Comparison of ENCODE assay signal across 20 cellular contexts in genomic region chr7:20323587-20323986, GRCh38. TPM values are rescaled to one million over a fixed set of nuclear protein-coding genes. Genes with fewer than 3 reads are reported as not detected.
DNase-seq lines count a peak whose midpoint lies in the region; ATAC-seq and TF ChIP-seq lines count a peak whose summit lies in the region.
"Had no signal": no experiment of that assay in that cellular context is flagged by ENCODE, and none has a peak within 500 bp of the region (broad histone marks: within the 10 kb centered on the region; RNA-seq: fewer than 3 reads in every experiment).

No MANE protein-coding gene starts in this region.

- H3K4me1 Mint-ChIP-seq in endodermal cell = no peaks in the 10 kb centered on the region

- no peaks in the 10 kb centered on the region for H3K27me3 ChIP-seq in AG04450 (ENCODE audit: control insufficient read depth, insufficient read depth, low read length)
- H3K27me3 ChIP-seq in endodermal cell (ENCODE audit: control insufficient read depth, insufficient read depth, low read length, poor library complexity, severe bottlenecking) = no peaks in the 10 kb centered on the region
- H3K27me3 ChIP-seq: BE2C, MG63 had no signal

- H3K4me3 ChIP-seq in AG04450 (ENCODE audit: low read depth, low read length) (no peak overlapping the region), endodermal cell (ENCODE audit: low read length) (no peak overlapping the region)
- H3K4me3 ChIP-seq: MG63 had no signal

- POLR2A ChIA-PET in AG04450 (lab: Yijun Ruan, JAX) = interaction anchor here (1.2 to 1.4 kb wide), 4 partner anchors 13 to 104 kb away, joined by 3 to 7 read pairs (median 4); no protein-coding TSS in a partner anchor

- H3K4me3 Mint-ChIP-seq in endodermal cell = no peak overlapping the region

- TF ChIP-seq EP300 in Ishikawa (IDR thresholded peaks at IDR 0.05; ENCODE audit: borderline replicate concordance) = no peak

- DNase-seq in AG04450 (ENCODE audit: low read depth, low spot score) = peak; percentile 67
- DNase-seq in endodermal cell = no peak
- DNase-seq in left kidney (ENCODE audit: low read depth, low spot score) = peak; percentile 52
- DNase-seq in activated T-cell treated with anti-CD3 and anti-CD28 coated beads for 4 hours = no peak
- no peak for DNase-seq in activated naive CD4-positive, alpha-beta T cell treated with anti-CD3 and anti-CD28 coated beads, Interleukin-2, amount 50 U/mL, for 72 hours (ENCODE audit: low spot score in 2 of 2)
- no peak for DNase-seq in stimulated activated CD8-positive, alpha-beta memory T cell treated with anti-CD3 and anti-CD28 coated beads, Interleukin-4, amount 100 ng/mL, for 48 hours
- no peak for DNase-seq in stimulated activated naive CD4-positive, alpha-beta T cell (lab: John Stamatoyannopoulos, UW)
- DNase-seq: BE2C, EL, GF-D8, H7, MG63, NCI-H1417, NCI-H1694 treated with DMSO at 0.1 percent for 48 hours, NCI-H2081 treated with DMSO at 0.1 percent for 48 hours, NCI-H446, NCI-H526, Right ventricle myocardium superior, SK-N-SH had no signal

- peaks cover 35% of the 10 kb centered on the region for H3K27me3 Mint-ChIP-seq in endodermal cell (ENCODE audit: insufficient read depth)

- no peaks in the 10 kb centered on the region for H3K9me3 Mint-ChIP-seq in endodermal cell
- H3K9me3 Mint-ChIP-seq in activated naive CD4-positive, alpha-beta T cell treated with anti-CD3 and anti-CD28 coated beads, Interleukin-2, amount 50 U/mL, for 72 hours = no peaks in the 10 kb centered on the region

- H3K36me3 Mint-ChIP-seq in endodermal cell (ENCODE audit: low read depth) = no peaks in the 10 kb centered on the region
- H3K36me3 Mint-ChIP-seq in activated naive CD4-positive, alpha-beta T cell treated with anti-CD3 and anti-CD28 coated beads, Interleukin-2, amount 50 U/mL, for 72 hours = no peaks in the 10 kb centered on the region

- TF ChIP-seq CTCF in AG04450 (IDR thresholded peaks at IDR 0.05; ENCODE audit: low read depth, low read length) = no peak
- no peak for TF ChIP-seq CTCF in endodermal cell (conservative IDR thresholded peaks at IDR 0.05)

- H3K9me3 ChIP-seq in AG04450 (ENCODE audit: control insufficient read depth, insufficient read depth, low read length) = no peaks in the 10 kb centered on the region
- no peaks in the 10 kb centered on the region for H3K9me3 ChIP-seq in endodermal cell (ENCODE audit: control insufficient read depth, low read length)
- H3K9me3 ChIP-seq: BE2C, SK-N-SH had no signal

- no peak for TF ChIP-seq RAD21 in Ishikawa (IDR thresholded peaks at IDR 0.05; ENCODE audit: low read depth)

- H3K27ac ChIP-seq in AG04450 (ENCODE audit: low read depth, low read length) (no peak overlapping the region), endodermal cell (ENCODE audit: low read depth, low read length) (peak overlapping the region; percentile 0)

- H3K27ac Mint-ChIP-seq in endodermal cell = no peak overlapping the region
- no peak overlapping the region for H3K27ac Mint-ChIP-seq in activated naive CD4-positive, alpha-beta T cell treated with anti-CD3 and anti-CD28 coated beads, Interleukin-2, amount 50 U/mL, for 72 hours

- CTCF ChIA-PET in AG04450 (lab: Charles Lee) = interaction anchor here (0.6 to 1.7 kb wide), 3 partner anchors 151 to 569 kb away, joined by 3 to 6 read pairs (median 3); no protein-coding TSS in a partner anchor

- no peaks in the 10 kb centered on the region for H3K36me3 ChIP-seq in endodermal cell (ENCODE audit: control insufficient read depth, insufficient read depth, low read length)
- H3K36me3 ChIP-seq: BE2C, MG63 had no signal

- H3K9ac ChIP-seq in endodermal cell (ENCODE audit: extremely low read depth, low read length, poor library complexity, severe bottlenecking) = no peak overlapping the region
- H3K9ac ChIP-seq: SK-N-SH had no signal

- H3K4me1 ChIP-seq in endodermal cell (ENCODE audit: control insufficient read depth, insufficient read depth, low read length) = no peaks in the 10 kb centered on the region
- H3K4me1 ChIP-seq: BE2C had no signal

- ATAC-seq in activated naive CD4-positive, alpha-beta T cell treated with anti-CD3 and anti-CD28 coated beads, Interleukin-2, amount 50 U/mL, for 72 hours = no peak

- WGBS in endodermal cell (ENCODE audit: insufficient coverage in 1 of 2, insufficient read length in 1 of 2), 2 experiments = 80 to 86% methylated on average over 1 to 2 of the region's 2 CpGs

TF ChIP-seq in Ishikawa, 13 proteins besides CTCF, POLR2A, EP300 and RAD21:
- TF ChIP-seq CREB1 (IDR thresholded peaks at IDR 0.05; ENCODE audit: low read depth) (no peak), NFIC (IDR thresholded peaks at IDR 0.05) (peak; percentile 25; the same call in 1 of the 2 replicates)

RNA-seq across cellular contexts. Expression of gene ITGB8, which starts 7.1 kb away (rescaled TPM):
- polyA plus RNA-seq in AG04450 (2011; rRNA removed) = 9.1 and 12.3 TPM in 2 replicates
- polyA minus RNA-seq in AG04450 (2011; rRNA and poly(A)+ RNA removed) = 38.2 and 47.1 TPM in 2 replicates
- total RNA-seq in endodermal cell = 1 to 10 TPM; 6.5 to 7.6 TPM
- 16.1 TPM for polyA plus RNA-seq in endodermal cell (2013, experiment 1 of 2)
- polyA plus RNA-seq in endodermal cell (2013, experiment 2 of 2) = 14.6 TPM
- under 1 TPM in 1 of 2 donors, not detected in 1; 0.02 TPM for total RNA-seq in activated naive CD4-positive, alpha-beta T cell treated with anti-CD3 and anti-CD28 coated beads, Interleukin-2, amount 50 U/mL, for 72 hours

Comparison
In these comparisons a context has a peak if more than half of its experiments do, and no peak if none do; other contexts are left out.
1. DNase-seq: peak in AG04450 (single experiment) and left kidney (single experiment); none in endodermal cell (single experiment), activated T-cell treated with anti-CD3 and anti-CD28 coated beads for 4 hours (single experiment), activated naive CD4-positive, alpha-beta T cell treated with anti-CD3 and anti-CD28 coated beads, Interleukin-2, amount 50 U/mL, for 72 hours (0 of 2), stimulated activated CD8-positive, alpha-beta memory T cell treated with anti-CD3 and anti-CD28 coated beads, Interleukin-4, amount 100 ng/mL, for 48 hours (single experiment) and stimulated activated naive CD4-positive, alpha-beta T cell (0 of 6).
2. RNA of gene ITGB8, which starts 7.1 kb away (total RNA-seq): 6.5 to 7.6 TPM in endodermal cell; 0.02 TPM in activated naive CD4-positive, alpha-beta T cell treated with anti-CD3 and anti-CD28 coated beads, Interleukin-2, amount 50 U/mL, for 72 hours; every median in the first group is over 4 times any median in the second.